ENCODE assay signal across 10 cellular contexts in the genomic region with DNA sequence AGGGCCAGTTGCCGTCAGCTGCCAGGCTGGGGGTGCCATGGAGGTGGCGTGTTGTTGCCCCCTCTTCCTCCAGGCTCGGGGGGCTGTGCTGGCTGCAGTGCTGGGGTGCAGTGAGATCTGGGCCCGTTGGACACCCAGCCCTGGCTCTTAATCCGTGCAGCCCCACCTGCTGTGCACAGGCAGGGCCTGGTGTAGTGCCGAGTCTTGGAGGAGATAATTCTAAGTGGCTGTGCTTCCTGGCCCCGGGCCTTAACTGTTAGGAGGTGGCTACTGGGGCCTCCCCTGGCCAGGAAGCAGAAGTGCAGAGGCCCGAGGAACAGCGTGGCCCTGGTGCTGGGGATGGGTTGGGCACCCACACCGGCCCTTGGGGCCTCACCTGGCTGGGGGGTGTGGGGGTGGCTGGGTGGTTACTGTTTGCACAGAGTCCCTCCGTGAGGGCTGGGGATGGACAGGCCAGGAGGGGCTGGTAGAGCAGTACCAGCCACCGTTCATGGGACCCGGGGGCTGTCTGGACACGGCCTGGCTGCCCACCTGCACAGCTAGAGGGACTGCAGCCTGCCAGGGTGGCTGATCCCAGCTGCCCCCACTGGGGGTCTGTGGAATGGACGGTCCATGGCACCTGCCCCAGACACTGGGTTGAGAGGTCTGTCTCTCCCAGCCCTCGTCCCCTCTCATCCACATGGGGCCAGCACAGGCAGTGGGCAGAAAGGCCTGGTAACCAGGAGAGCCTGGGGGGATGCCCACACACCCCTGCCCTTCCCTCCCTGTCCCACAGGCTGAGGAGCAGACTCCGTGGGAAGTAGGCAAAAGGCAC. TPM values are rescaled to one million over a fixed set of nuclear protein-coding genes. Genes with fewer than 3 reads are reported as not detected.
DNase-seq lines count a peak whose midpoint lies in the region; ATAC-seq and TF ChIP-seq lines count a peak whose summit lies in the region.
"Had no signal": no experiment of that assay in that cellular context is flagged by ENCODE, and none has a peak within 500 bp of the region (broad histone marks: within the 10 kb centered on the region; RNA-seq: fewer than 3 reads in every experiment).

No MANE protein-coding gene starts in this region.

- H3K4me3 ChIP-seq in GM23248: no peak overlapping the region
- no peak overlapping the region for H3K4me3 ChIP-seq in fibroblast of the aortic adventitia (ENCODE audit: low read depth, low read length)

- POLR2A ChIA-PET in T-cell (lab: Charles Lee): no interaction called here

- H3K9me3 ChIP-seq in GM23248 (ENCODE audit: low read depth): no peaks in the 10 kb centered on the region

- H3K79me2 ChIP-seq in GM23248 (ENCODE audit: insufficient read depth): 0 out of 2 replicates have a peak, but pooled peaks cover 5% of the 10 kb centered on the region

- in situ Hi-C loops in ACHN (cut with HindIII; ENCODE audit: low pct_ligation_motif_present, low pct_unique_long_range_greater_than_20kb, low sequenced_read_pairs): no loop called here
- in situ Hi-C loops in GM23248 (cut with MboI): no loop called here

- H3K9me3 Mint-ChIP-seq in T-cell: no peaks in the 10 kb centered on the region

- no peak overlapping the region for H3K27ac ChIP-seq in GM23248

- peaks cover 16% of the 10 kb centered on the region; the same call in 1 of the 2 replicates for H3F3A ChIP-seq in GM23248 (ENCODE audit: insufficient read depth)

- no peak overlapping the region for H3K9ac ChIP-seq in GM23248

- H3K4me2 ChIP-seq in GM23248 (ENCODE audit: unreplicated experiment): no peak overlapping the region

- no peaks in the 10 kb centered on the region for H4K20me1 ChIP-seq in GM23248 (ENCODE audit: insufficient read depth)

- no peaks in the 10 kb centered on the region; the same call in 1 of the 2 replicates for H3K36me3 ChIP-seq in GM23248 (ENCODE audit: low read depth)

- peak overlapping the region; percentile 19 to 39 for H3K27ac Mint-ChIP-seq in T-cell

- no peaks in the 10 kb centered on the region for H3K9me2 ChIP-seq in GM23248 (ENCODE audit: insufficient read depth)

- peak; percentile 38 for DNase-seq in ACHN
- peak; percentile 82 for DNase-seq in GM23248
- no peak for DNase-seq in T-cell
- DNase-seq in fibroblast of the aortic adventitia (ENCODE audit: low read depth): peak; percentile 67
- no peak for DNase-seq in stimulated activated naive CD8-positive, alpha-beta T cell treated with anti-CD3 and anti-CD28 coated beads, Interleukin-15, Interleukin-2, amounts not matched to agents 100 U/mL and 50 U/mL, for 24 hours
- no peak for DNase-seq in hippocampal formation (lab: John Stamatoyannopoulos, UW)
- no peak for DNase-seq in NCI-H1436 treated with DMSO at 0.1 percent for 48 hours (lab: John Stamatoyannopoulos, UW)
- DNase-seq: cerebellar nuclear complex, NCI-H1092 treated with DMSO at 0.1 percent for 48 hours had no signal

- peaks cover 11% of the 10 kb centered on the region for H3K4me1 ChIP-seq in GM23248 (ENCODE audit: insufficient read depth)

- H3K36me3 Mint-ChIP-seq in T-cell: no peaks in the 10 kb centered on the region

- CTCF ChIA-PET in T-cell (lab: Charles Lee): no interaction called here

- 52 to 62% methylated on average over 13 to 17 of the region's 17 CpGs for WGBS in GM23248 (ENCODE audit: low coverage in 1 of 2, low lambda C conversion rate in 2 of 2, missing lambda C conversion rate in 2 of 2), 2 experiments

- H3K27me3 Mint-ChIP-seq in T-cell: no peaks in the 10 kb centered on the region

- H3K4me1 Mint-ChIP-seq in T-cell: peaks cover 10 to 23% (median 20%) of the 10 kb centered on the region in 3 donors

- ATAC-seq in T-cell (replicated peaks in 1 of 4): no peak
- ATAC-seq in stimulated activated naive CD8-positive, alpha-beta T cell treated with anti-CD3 and anti-CD28 coated beads, Interleukin-15, Interleukin-2, amounts not matched to agents 100 U/mL and 50 U/mL, for 24 hours: no peak
- no peak for ATAC-seq in HG02642 (IDR thresholded peaks at IDR 0.05; ENCODE audit: poor library complexity, unreplicated experiment)

- H3K27me3 ChIP-seq in GM23248 (replicated peaks; ENCODE audit: insufficient read depth): no peaks in the 10 kb centered on the region

- H2AFZ ChIP-seq in GM23248: no peak overlapping the region

- peak overlapping the region in 1 of 3 donors; percentile 49 for H3K4me3 Mint-ChIP-seq in T-cell

- peak; percentile 35 for TF ChIP-seq CTCF in fibroblast of the aortic adventitia (IDR thresholded peaks at IDR 0.05; ENCODE audit: insufficient read depth, low read length)

RNA-seq across cellular contexts. Expression of gene GPX4, which starts 3.3 kb away (rescaled TPM):
- 298 and 323 TPM in 2 replicates for total RNA-seq in GM23248 (2014; rRNA removed; shearing (Covaris generic))
- 601 and 607 TPM in 2 replicates for polyA plus RNA-seq in GM23248 (2016; fragmentation: Nextera tagmentation; extraction: Ambion mirVana)
- total RNA-seq in T-cell (100 to 1,000 TPM; 139 to 221 (median 196) TPM), fibroblast of the aortic adventitia (ENCODE audit: low replicate concordance) (156 and 288 TPM in 2 replicates)

RNA-seq across cellular contexts. Expression of gene POLR2E, which starts 11.9 kb away (rescaled TPM):
- 172 and 233 TPM in 2 replicates for total RNA-seq in GM23248 (2014; rRNA removed; shearing (Covaris generic))
- polyA plus RNA-seq in GM23248 (2016; fragmentation: Nextera tagmentation; extraction: Ambion mirVana): 336 and 347 TPM in 2 replicates
- total RNA-seq in T-cell (100 to 1,000 TPM in 3 of 5 donors, 10 to 100 TPM in 2; 75.7 to 119 (median 101) TPM), fibroblast of the aortic adventitia (ENCODE audit: low replicate concordance) (27.7 and 91.2 TPM in 2 replicates)

RNA-seq across cellular contexts. Expression of gene ARHGAP45, which starts 40.1 kb away (rescaled TPM):
- 1.5 and 6.3 TPM in 2 replicates for total RNA-seq in GM23248 (2014; rRNA removed; shearing (Covaris generic))
- 3.2 and 3.5 TPM in 2 replicates for polyA plus RNA-seq in GM23248 (2016; fragmentation: Nextera tagmentation; extraction: Ambion mirVana)
- 1,000 to 10,000 TPM in 3 of 5 donors, 100 to 1,000 TPM in 2; 729 to 1,130 (median 1,073) TPM for total RNA-seq in T-cell
- 0.18 TPM in 1 of 2 replicates, not detected in the other for total RNA-seq in fibroblast of the aortic adventitia (ENCODE audit: low replicate concordance)

Comparison
In these comparisons a context has a peak if more than half of its experiments do, and no peak if none do; other contexts are left out.
1. DNase-seq: peak in ACHN (single experiment), GM23248 (single experiment) and fibroblast of the aortic adventitia (single experiment); none in T-cell (0 of 34), stimulated activated naive CD8-positive, alpha-beta T cell treated with anti-CD3 and anti-CD28 coated beads, Interleukin-15, Interleukin-2, amounts not matched to agents 100 U/mL and 50 U/mL, for 24 hours (single experiment), hippocampal formation (0 of 2) and NCI-H1436 treated with DMSO at 0.1 percent for 48 hours (single experiment).
2. RNA of gene ARHGAP45, which starts 40.1 kb away (total RNA-seq): 729 to 1,130 TPM in T-cell; 1.5 to 6.3 TPM in GM23248 and 0.18 TPM in fibroblast of the aortic adventitia; every median in the first group is over 100 times any median in the second.